Comparison of ENCODE assay signal across 8 cellular contexts in the genomic region with DNA sequence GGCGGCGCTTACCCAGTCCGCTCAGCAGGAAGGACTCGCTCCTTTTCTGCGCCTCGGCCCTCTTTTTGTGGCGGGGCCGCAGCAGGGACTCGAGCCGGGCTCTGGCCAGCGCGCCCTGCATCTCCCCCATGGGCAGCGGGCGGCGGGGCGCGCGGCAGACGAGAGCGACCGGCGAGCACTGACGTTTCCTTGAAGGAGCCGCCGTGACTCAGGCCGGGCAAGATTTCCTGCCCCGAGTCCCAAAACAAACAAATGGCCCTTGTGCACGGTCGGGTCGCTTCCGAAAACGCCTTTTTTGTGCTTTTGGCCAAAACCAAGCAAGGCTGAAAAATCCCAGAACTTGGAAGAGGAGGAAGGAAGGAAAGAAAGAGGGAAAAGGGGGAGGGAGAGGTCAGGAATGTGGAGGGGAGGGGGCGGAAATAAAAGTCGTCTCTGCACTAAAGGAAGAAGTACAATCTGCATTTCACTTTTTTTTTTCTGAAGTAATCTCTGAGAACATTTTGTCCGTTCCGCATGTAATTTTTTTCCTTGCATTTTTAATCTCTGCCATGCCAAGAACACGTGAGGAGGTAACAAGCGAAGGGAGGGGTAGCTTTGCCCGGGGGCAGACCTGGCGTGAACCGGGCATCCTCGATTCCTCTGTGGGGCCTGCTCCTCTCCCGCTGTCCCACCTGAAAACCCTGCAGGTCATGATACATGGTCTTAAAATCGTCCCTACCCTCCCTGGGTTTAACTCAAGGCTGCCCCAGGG.
DNase-seq lines count a peak whose midpoint lies in the region; ATAC-seq and TF ChIP-seq lines count a peak whose summit lies in the region.

No MANE protein-coding gene starts in this region.

- H3K36me3 Mint-ChIP-seq in brain = peaks cover 25% of the 10 kb centered on the region

- TF ChIP-seq CTCF in brain (conservative IDR thresholded peaks at IDR 0.05) = no peak

- no peaks in the 10 kb centered on the region for H3K9me3 ChIP-seq in SK-N-MC (ENCODE audit: low read depth, low read length)
- H3K9me3 ChIP-seq in skeletal muscle satellite cell (replicated peaks; ENCODE audit: low read length) = no peaks in the 10 kb centered on the region

- peak; percentile 12 for DNase-seq in SKM-1 treated with dmso at 0.1 percent for 144 hours (lab: John Stamatoyannopoulos, UW; ENCODE audit: unreplicated experiment)
- DNase-seq in SKM-1 (lab: John Stamatoyannopoulos, UW; ENCODE audit: unreplicated experiment) = no peak
- no peak for DNase-seq in SK-N-MC (ENCODE audit: low read depth, low spot score)
- DNase-seq in iPS-NIHi11 (ENCODE audit: low spot score) = peak; percentile 50
- no peak for DNase-seq in effector CD8-positive, alpha-beta T cell (lab: John Stamatoyannopoulos, UW)

- H3K4me1 ChIP-seq in skeletal muscle satellite cell (ENCODE audit: control insufficient read depth, insufficient read depth, low read length) = peaks cover 41% of the 10 kb centered on the region

- H3K27me3 ChIP-seq in skeletal muscle satellite cell (ENCODE audit: control insufficient read depth, insufficient read depth, low read length) = no peaks in the 10 kb centered on the region

- H3K36me3 ChIP-seq in SK-N-MC (ENCODE audit: insufficient read depth, low read length) (peaks cover 32% of the 10 kb centered on the region), skeletal muscle satellite cell (ENCODE audit: insufficient read depth, low read length) (peaks cover 39% of the 10 kb centered on the region)

- H3K9me3 Mint-ChIP-seq in brain = peaks cover 0 to 9% (median 4%) of the 10 kb centered on the region in 5 experiments

- H3K27me3 Mint-ChIP-seq in brain = peaks cover 21% of the 10 kb centered on the region

- H3K27ac Mint-ChIP-seq in brain = peak overlapping the region; percentile 58 to 92 (median 83)

- H3K27ac ChIP-seq in SK-N-MC = no peak overlapping the region

- peak overlapping the region; percentile 87 to 99 (median 90) for H3K4me3 Mint-ChIP-seq in brain

- peak; percentile 9 for ATAC-seq in HG03103 (IDR thresholded peaks at IDR 0.05; ENCODE audit: low read depth, unreplicated experiment)

- H3K4me3 ChIP-seq in SK-N-MC (peak overlapping the region; percentile 99), skeletal muscle satellite cell (ENCODE audit: low read length) (peak overlapping the region; percentile 80)

- H3K4me2 ChIP-seq in skeletal muscle satellite cell (ENCODE audit: low read length) = peak overlapping the region; percentile 96

- H3K9ac ChIP-seq in SK-N-MC (ENCODE audit: insufficient read length) = peak overlapping the region; percentile 73
- H3K9ac ChIP-seq in skeletal muscle satellite cell (ENCODE audit: low read depth, low read length) = peak overlapping the region; percentile 97

- H3K4me1 Mint-ChIP-seq in brain = peaks cover 47% of the 10 kb centered on the region

Comparison
In these comparisons a context has a peak if more than half of its experiments do, and no peak if none do; other contexts are left out.
1. DNase-seq: peak in SKM-1 treated with dmso at 0.1 percent for 144 hours (single experiment) and iPS-NIHi11 (single experiment); none in SKM-1 (single experiment), SK-N-MC (single experiment) and effector CD8-positive, alpha-beta T cell (single experiment).